Comparison of ENCODE assay signal across 8 cellular contexts in genomic region chr11:124674571-124674970, GRCh38. TPM values are rescaled to one million over a fixed set of nuclear protein-coding genes. Genes with fewer than 3 reads are reported as not detected.
A peak's percentile ranks its signal among the peaks of the same experiment; 100 is the strongest.
DNase-seq lines count a peak whose midpoint lies in the region; ATAC-seq and TF ChIP-seq lines count a peak whose summit lies in the region.

No MANE protein-coding gene starts in this region.

- H3K9me3 ChIP-seq in iPS DF 6.9 (ENCODE audit: control insufficient read depth, insufficient read depth, low read length): no peaks in the 10 kb centered on the region

- H3K27me3 ChIP-seq in iPS DF 6.9 (ENCODE audit: control insufficient read depth, insufficient read depth, low read length): peaks cover 7% of the 10 kb centered on the region; the same call in 1 of the 2 replicates

- no peak overlapping the region for H3K27ac ChIP-seq in iPS DF 6.9 (ENCODE audit: low read length)

- in situ Hi-C loops in ACHN (cut with HindIII; ENCODE audit: low pct_ligation_motif_present, low pct_unique_long_range_greater_than_20kb, low sequenced_read_pairs): no loop called here

- H3K27ac Mint-ChIP-seq in activated B cell treated with CpG ODN at 0.5 μM for 24 hours: peak overlapping the region; percentile 95
- H3K27ac Mint-ChIP-seq in stimulated activated effector memory CD8-positive, alpha-beta T cell treated with anti-CD3 and anti-CD28 coated beads, Interleukin-12 subunit alpha, Interleukin-12 subunit beta, amount 100 ng/mL, for 72 hours: peak overlapping the region; percentile 96

- no peak for TF ChIP-seq CTCF in activated B cell treated with CpG ODN at 0.5 μM for 24 hours (IDR thresholded peaks at IDR 0.05)

- H3K4me1 Mint-ChIP-seq in activated B cell treated with CpG ODN at 0.5 μM for 24 hours: peaks cover 27% of the 10 kb centered on the region
- peaks cover 18% of the 10 kb centered on the region for H3K4me1 Mint-ChIP-seq in stimulated activated effector memory CD8-positive, alpha-beta T cell treated with anti-CD3 and anti-CD28 coated beads, Interleukin-12 subunit alpha, Interleukin-12 subunit beta, amount 100 ng/mL, for 72 hours

- H3K36me3 ChIP-seq in iPS DF 6.9 (ENCODE audit: control insufficient read depth, insufficient read depth, low read length): no peaks in the 10 kb centered on the region

- H3K9me3 Mint-ChIP-seq in activated B cell treated with CpG ODN at 0.5 μM for 24 hours: no peaks in the 10 kb centered on the region
- H3K9me3 Mint-ChIP-seq in stimulated activated effector memory CD8-positive, alpha-beta T cell treated with anti-CD3 and anti-CD28 coated beads, Interleukin-12 subunit alpha, Interleukin-12 subunit beta, amount 100 ng/mL, for 72 hours: no peaks in the 10 kb centered on the region

- H3K4me3 Mint-ChIP-seq in activated B cell treated with CpG ODN at 0.5 μM for 24 hours: peak overlapping the region; percentile 92
- peak overlapping the region; percentile 76 for H3K4me3 Mint-ChIP-seq in stimulated activated effector memory CD8-positive, alpha-beta T cell treated with anti-CD3 and anti-CD28 coated beads, Interleukin-12 subunit alpha, Interleukin-12 subunit beta, amount 100 ng/mL, for 72 hours

- peaks cover 2% of the 10 kb centered on the region for H3K36me3 Mint-ChIP-seq in activated B cell treated with CpG ODN at 0.5 μM for 24 hours (ENCODE audit: low read depth)
- H3K36me3 Mint-ChIP-seq in stimulated activated effector memory CD8-positive, alpha-beta T cell treated with anti-CD3 and anti-CD28 coated beads, Interleukin-12 subunit alpha, Interleukin-12 subunit beta, amount 100 ng/mL, for 72 hours: peaks cover 17% of the 10 kb centered on the region

- no peaks in the 10 kb centered on the region for H3K27me3 Mint-ChIP-seq in activated B cell treated with CpG ODN at 0.5 μM for 24 hours

- no CpG with 5 or more reads among the region's 5 CpGs for whole genome bisulfite sequencing in iPS DF 6.9 (ENCODE audit: insufficient coverage, insufficient read length)

- ATAC-seq in activated B cell treated with CpG ODN at 0.5 μM for 24 hours (ENCODE audit: low read depth): no peak
- ATAC-seq in stimulated activated effector memory CD8-positive, alpha-beta T cell treated with anti-CD3 and anti-CD28 coated beads, Interleukin-12 subunit alpha, Interleukin-12 subunit beta, amount 100 ng/mL, for 72 hours: no peak
- no peak for ATAC-seq in GM18502 (IDR thresholded peaks at IDR 0.05; ENCODE audit: poor library complexity, unreplicated experiment)

- POLR2A ChIA-PET in activated B cell treated with CpG ODN at 0.5 μM for 24 hours (lab: Charles Lee): interaction anchor here (0.6 to 2.5 kb wide), 10 partner anchors 22 to 126 kb away, joined by 3 to 24 read pairs (median 8); partner anchors contain the start of genes MSANTD2, NRGN and TBRG1

- H3K4me1 ChIP-seq in iPS DF 6.9 (ENCODE audit: control insufficient read depth, insufficient read depth, low read length): no peaks in the 10 kb centered on the region

- DNase-seq in NCI-H2227 (lab: John Stamatoyannopoulos, UW; ENCODE audit: unreplicated experiment) (peak; percentile 19), NCI-H2227 treated with DMSO at 0.1 percent for 48 hours (lab: John Stamatoyannopoulos, UW) (no peak), activated B cell treated with CpG ODN at 0.5 μM for 24 hours (no peak), iPS DF 6.9 (ENCODE audit: low read depth, low spot score) (no peak), ACHN (no peak), GM03348 (ENCODE audit: low spot score) (no peak)
- DNase-seq in stimulated activated effector memory CD8-positive, alpha-beta T cell treated with anti-CD3 and anti-CD28 coated beads, Interleukin-12 subunit alpha, Interleukin-12 subunit beta, amount 100 ng/mL, for 72 hours (ENCODE audit: low spot score in 2 of 2): no peak

- CTCF ChIA-PET in activated B cell treated with CpG ODN at 0.5 μM for 24 hours (lab: Charles Lee): no interaction called here

- intact Hi-C loops in activated B cell treated with CpG ODN at 0.5 μM for 24 hours (cut with micrococcal nuclease): loop anchor here (2.0 to 5.0 kb wide), 4 partner anchors 398 to 1212 kb away; partner anchors contain the start of genes HYLS1 and TMEM218

- peak overlapping the region; percentile 90; the same call in 1 of the 2 replicates for H3K4me3 ChIP-seq in iPS DF 6.9 (ENCODE audit: low read length)

RNA-seq across cellular contexts. Expression of gene SPA17, which starts 0.9 kb away (rescaled TPM):
- 1.2 and 1.6 TPM in 2 replicates for total RNA-seq in activated B cell treated with CpG ODN at 0.5 μM for 24 hours

RNA-seq across cellular contexts. Expression of gene SIAE, which starts 1.0 kb away (rescaled TPM):
- total RNA-seq in activated B cell treated with CpG ODN at 0.5 μM for 24 hours: 2.6 and 3.4 TPM in 2 replicates

RNA-seq across cellular contexts. Expression of gene TBRG1, which starts 51.9 kb away (rescaled TPM):
- total RNA-seq in activated B cell treated with CpG ODN at 0.5 μM for 24 hours: 43.7 and 54.6 TPM in 2 replicates
